In genomic region chr1:181089017-181089776, GRCh38 we compare ENCODE assay signal across 8 cellular contexts. TPM values are rescaled to one million over a fixed set of nuclear protein-coding genes. Genes with fewer than 3 reads are reported as not detected.
DNase-seq lines count a peak whose midpoint lies in the region; ATAC-seq and TF ChIP-seq lines count a peak whose summit lies in the region.

No MANE protein-coding gene starts in this region.

- peak overlapping the region; percentile 79; the same call in 1 of the 2 replicates for H2AFZ ChIP-seq in Karpas-422 (ENCODE audit: low read length)

- peak overlapping the region; percentile 94 for H3K4me2 ChIP-seq in Karpas-422 (ENCODE audit: low read depth, low read length, poor library complexity, severe bottlenecking)

- TF ChIP-seq CTCF in CD14-positive monocyte (IDR thresholded peaks at IDR 0.05) (no peak), glutamatergic neuron (IDR thresholded peaks at IDR 0.05; ENCODE audit: partially characterized antibody, unreplicated experiment) (no peak), retinal pigment epithelial cell (conservative IDR thresholded peaks at IDR 0.05; ENCODE audit: low read depth, low read length) (no peak)

- H4K20me1 ChIP-seq in Karpas-422 (ENCODE audit: insufficient read depth, low read depth, low read length), result peaks cover 36% of the 10 kb centered on the region

- H3K27me3 ChIP-seq in Karpas-422 (ENCODE audit: low read length), result no peaks in the 10 kb centered on the region

- no peaks in the 10 kb centered on the region for H3K79me2 ChIP-seq in Karpas-422 (ENCODE audit: low read length)

- H3K9me3 Mint-ChIP-seq in CD14-positive monocyte (peaks cover 0 to 2% (median 0%) of the 10 kb centered on the region in 7 donors), glutamatergic neuron (ENCODE audit: unreplicated experiment) (peaks cover 10% of the 10 kb centered on the region)

- no peaks in the 10 kb centered on the region for H3K27me3 Mint-ChIP-seq in CD14-positive monocyte (ENCODE audit: low read depth in 3 of 3)
- H3K27me3 Mint-ChIP-seq in glutamatergic neuron (ENCODE audit: unreplicated experiment), result peaks cover 5% of the 10 kb centered on the region

- no peaks in the 10 kb centered on the region for H3K9me2 ChIP-seq in Karpas-422 (replicated peaks; ENCODE audit: insufficient read depth, low read length)

- peak overlapping the region; percentile 97 to 99 (median 98) for H3K27ac Mint-ChIP-seq in CD14-positive monocyte
- peak overlapping the region; percentile 82 for H3K27ac Mint-ChIP-seq in glutamatergic neuron (ENCODE audit: unreplicated experiment)

- H3K9ac ChIP-seq in Karpas-422 (ENCODE audit: low read length), result peak overlapping the region; percentile 76

- H3K4me1 Mint-ChIP-seq in CD14-positive monocyte (peaks cover 57% of the 10 kb centered on the region), glutamatergic neuron (ENCODE audit: low read depth, unreplicated experiment) (peaks cover 13% of the 10 kb centered on the region)

- intact Hi-C loops in CD14-positive monocyte (cut with micrococcal nuclease), result loop anchor here (5.0 to 10.0 kb wide), 3 partner anchors 47 to 67 kb away; partner anchors contain the start of genes MR1 (in 1 of the 2) and STX6 (in 1 of the 2)

- DNase-seq in CD14-positive monocyte (ENCODE audit: low spot score), result no peak
- peak; percentile 71 for DNase-seq in Karpas-422
- peak; percentile 6 to 11 for DNase-seq in activated T-helper 1 cell treated with anti-CD3 and anti-CD28 coated beads, Interleukin-2, amount 50 U/mL, for 16 hours (ENCODE audit: low read depth in 1 of 2, low spot score in 1 of 2)
- peak; percentile 60 for DNase-seq in glutamatergic neuron
- no peak for DNase-seq in retinal pigment epithelial cell (ENCODE audit: low read depth)
- no peak for DNase-seq in NCI-H774 (lab: John Stamatoyannopoulos, UW)
- no peak for DNase-seq in AG20443 (ENCODE audit: low spot score)

- no peak overlapping the region for H3K27ac ChIP-seq in Karpas-422 (ENCODE audit: low read length)

- H3K4me3 Mint-ChIP-seq in CD14-positive monocyte (peak overlapping the region; percentile 100), glutamatergic neuron (ENCODE audit: unreplicated experiment) (peak overlapping the region; percentile 98)

- H3K36me3 ChIP-seq in Karpas-422 (ENCODE audit: insufficient read depth, low read length), result no peaks in the 10 kb centered on the region

- ATAC-seq in GM21526 (IDR thresholded peaks at IDR 0.05; ENCODE audit: low FRiP score, unreplicated experiment), result peak; percentile 2

- H3K4me3 ChIP-seq in Karpas-422 (ENCODE audit: low read length) (peak overlapping the region; percentile 81), retinal pigment epithelial cell (ENCODE audit: low read length) (peak overlapping the region; percentile 73)

- H3K9me3 ChIP-seq in Karpas-422 (ENCODE audit: low read length), result no peaks in the 10 kb centered on the region

- H3K4me1 ChIP-seq in Karpas-422 (ENCODE audit: low read length), result peaks cover 33% of the 10 kb centered on the region

- H3K36me3 Mint-ChIP-seq in CD14-positive monocyte, result peaks cover 27 to 28% of the 10 kb centered on the region in 2 donors
- no peaks in the 10 kb centered on the region for H3K36me3 Mint-ChIP-seq in glutamatergic neuron (ENCODE audit: unreplicated experiment)

RNA-seq across cellular contexts. Expression of gene IER5, which starts 0.7 kb away (rescaled TPM):
- polyA plus RNA-seq in CD14-positive monocyte, result 10 to 100 TPM; 13.7 to 29.0 TPM
- total RNA-seq in Karpas-422 (2014; rRNA removed; shearing (Covaris generic); ENCODE audit: low replicate concordance), result 5.3 and 9.9 TPM in 2 replicates
- total RNA-seq in glutamatergic neuron (ENCODE audit: unreplicated experiment), result 8.8 TPM

RNA-seq across cellular contexts. Expression of gene MR1, which starts 55.4 kb away (rescaled TPM):
- polyA plus RNA-seq in CD14-positive monocyte, result 10 to 100 TPM; 40.9 to 46.9 TPM
- total RNA-seq in Karpas-422 (2014; rRNA removed; shearing (Covaris generic); ENCODE audit: low replicate concordance), result 23.2 and 37.3 TPM in 2 replicates
- total RNA-seq in glutamatergic neuron (ENCODE audit: unreplicated experiment), result not detected

Comparison
In these comparisons a context has a peak if more than half of its experiments do, and no peak if none do; other contexts are left out.
1. DNase-seq: peak in Karpas-422 (single experiment), activated T-helper 1 cell treated with anti-CD3 and anti-CD28 coated beads, Interleukin-2, amount 50 U/mL, for 16 hours (2 of 2) and glutamatergic neuron (single experiment); none in CD14-positive monocyte (single experiment), retinal pigment epithelial cell (single experiment), NCI-H774 (single experiment) and AG20443 (single experiment).
2. RNA of gene MR1, which starts 55.4 kb away (total RNA-seq): 23.2 to 37.3 TPM in Karpas-422; not detected in glutamatergic neuron (single experiment); every median in the first group is over 10 times any median in the second.